In the genomic region with DNA sequence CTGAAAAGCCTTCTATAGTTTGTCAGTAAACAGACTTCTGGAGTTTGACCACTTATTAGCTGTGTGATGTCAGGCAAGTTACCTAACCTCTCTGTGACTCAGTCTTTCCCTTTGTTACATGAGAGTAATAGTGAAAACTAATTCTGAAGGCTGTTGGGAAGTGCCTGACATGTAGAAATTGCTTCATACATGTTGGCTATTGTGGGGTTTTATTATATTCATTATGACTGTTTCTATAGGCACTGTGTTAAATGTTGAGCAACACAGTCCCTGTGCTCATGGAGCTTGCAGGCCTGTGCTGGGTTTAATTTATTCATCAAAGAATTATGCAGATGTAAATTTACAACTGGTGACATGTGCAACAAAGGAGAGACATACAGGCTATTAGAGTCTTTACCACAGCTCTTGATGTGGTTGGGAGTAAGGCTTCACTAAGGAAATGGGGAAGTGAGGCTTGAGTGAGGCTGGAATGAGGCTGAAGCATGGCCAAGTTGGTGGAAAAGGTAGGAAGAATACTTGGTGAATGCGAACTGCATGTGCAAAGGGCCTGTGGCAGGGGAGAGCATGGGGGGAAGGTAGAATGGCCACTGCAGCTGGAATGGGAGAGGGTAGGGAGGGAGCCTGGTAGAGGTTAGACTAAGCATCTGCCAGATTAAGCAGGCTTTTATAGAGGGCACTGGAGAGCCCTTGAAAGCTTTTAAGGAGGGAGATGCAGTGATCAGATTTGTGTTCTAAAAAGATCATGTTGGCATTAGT, we compare ENCODE assay signal across 12 cellular contexts.
A peak's percentile ranks its signal among the peaks of the same experiment; 100 is the strongest.
DNase-seq lines count a peak whose midpoint lies in the region; ATAC-seq and TF ChIP-seq lines count a peak whose summit lies in the region.
"Had no signal": no experiment of that assay in that cellular context is flagged by ENCODE, and none has a peak within 500 bp of the region (broad histone marks: within the 10 kb centered on the region; RNA-seq: fewer than 3 reads in every experiment).

No MANE protein-coding gene starts in this region.

- no peaks in the 10 kb centered on the region for H3K36me3 Mint-ChIP-seq in MCF 10A (ENCODE audit: insufficient read depth, unreplicated experiment)

- no peaks in the 10 kb centered on the region for H3K27me3 Mint-ChIP-seq in MCF 10A (ENCODE audit: insufficient read depth, unreplicated experiment)

- no peak for ATAC-seq in PC-3

- H3K4me1 Mint-ChIP-seq in MCF 10A (ENCODE audit: insufficient read depth, unreplicated experiment) = no peaks in the 10 kb centered on the region

- 90% methylated on average over 1 of the region's 1 CpG for WGBS in mammary epithelial cell (ENCODE audit: low coverage, missing lambda C conversion rate)
- whole genome bisulfite sequencing in thymus = 79% methylated on average over 1 of the region's 1 CpG

- in situ Hi-C loops in mammary epithelial cell (cut with MboI; ENCODE audit: low sequenced_read_pairs in 2 of 2) = no loop called here

- H3K79me2 ChIP-seq in PC-3 (ENCODE audit: low read length) = peaks cover 48% of the 10 kb centered on the region
- peaks cover 70% of the 10 kb centered on the region for H3K79me2 ChIP-seq in mammary epithelial cell (ENCODE audit: insufficient read depth, low read length)

- 0 out of 2 replicates have a peak overlapping the region, but pooled peaks have one; percentile 30 for H3K4me2 ChIP-seq in PC-3 (ENCODE audit: low read length)
- no peak overlapping the region for H3K4me2 ChIP-seq in mammary epithelial cell (ENCODE audit: insufficient read depth, low read depth, low read length)
- H3K4me2 ChIP-seq: KMS-11 had no signal

- no peak overlapping the region for H3K4me3 Mint-ChIP-seq in MCF 10A (ENCODE audit: unreplicated experiment)

- no peaks in the 10 kb centered on the region for H3K9me2 ChIP-seq in PC-3 (replicated peaks; ENCODE audit: low read length)

- DNase-seq in MCF 10A (ENCODE audit: unreplicated experiment) (peak; percentile 57), breast epithelium (ENCODE audit: low spot score in 2 of 2) (no peak), PC-3 (peak; percentile 53), mammary epithelial cell (peak; percentile 73), BE2C (no peak), dorsolateral prefrontal cortex (no peak), HuH-7.5 (ENCODE audit: low spot score) (no peak)
- DNase-seq: transverse colon had no signal

- intact Hi-C loops in MCF 10A (cut with micrococcal nuclease) (no loop called here), breast epithelium (cut with DNase I; ENCODE audit: low total_unique reads) (no loop called here), PC-3 (cut with micrococcal nuclease) (no loop called here), mammary epithelial cell (cut with micrococcal nuclease) (no loop called here), dorsolateral prefrontal cortex (cut with DNase I) (no loop called here)

- H3K27ac ChIP-seq in breast epithelium (no peak overlapping the region), PC-3 (ENCODE audit: low read length) (0 out of 2 replicates have a peak overlapping the region, but pooled peaks have one; percentile 19), mammary epithelial cell (ENCODE audit: insufficient read depth, low read depth, low read length) (no peak overlapping the region), thymus (ENCODE audit: low read depth) (peak overlapping the region; percentile 25), dorsolateral prefrontal cortex (no peak overlapping the region)
- H3K27ac ChIP-seq: C4-2B, KMS-11, right atrium auricular region, transverse colon had no signal

- no peaks in the 10 kb centered on the region for H3K9me3 Mint-ChIP-seq in MCF 10A (ENCODE audit: unreplicated experiment)

- CTCF ChIA-PET in MCF 10A (lab: Yijun Ruan, JAX) (no interaction called here), PC-3 (lab: Charles Lee) (no interaction called here), mammary epithelial cell (lab: Charles Lee; ENCODE audit: low non-redundant PET) (no interaction called here)

- H3K27ac Mint-ChIP-seq in MCF 10A (ENCODE audit: low read depth, unreplicated experiment) = no peak overlapping the region

- POLR2A ChIA-PET in MCF 10A (lab: Yijun Ruan, JAX) (interaction anchor here (1.2 kb wide), 1 partner anchor 9 kb away, joined by 3 read pairs; no protein-coding TSS in a partner anchor), PC-3 (lab: Charles Lee; ENCODE audit: unreplicated experiment) (no interaction called here)

- H3K27me3 ChIP-seq in breast epithelium (no peaks in the 10 kb centered on the region), PC-3 (ENCODE audit: low read length) (no peaks in the 10 kb centered on the region), mammary epithelial cell (ENCODE audit: insufficient read depth, low read length) (no peaks in the 10 kb centered on the region), thymus (ENCODE audit: control insufficient read depth, insufficient read depth) (no peaks in the 10 kb centered on the region), BE2C (peaks cover 5% of the 10 kb centered on the region; the same call in 1 of the 2 replicates), dorsolateral prefrontal cortex (peaks cover 0 to 46% (median 6%) of the 10 kb centered on the region in 45 donors)
- H3K27me3 ChIP-seq: right atrium auricular region, transverse colon had no signal

- H3K9ac ChIP-seq in PC-3 (ENCODE audit: low read length) (no peak overlapping the region), mammary epithelial cell (ENCODE audit: insufficient read depth, low read length) (no peak overlapping the region)
- H3K9ac ChIP-seq: KMS-11 had no signal

- no peak overlapping the region for H3K4me3 ChIP-seq in breast epithelium
- H3K4me3 ChIP-seq in PC-3 (ENCODE audit: low read length) = no peak overlapping the region
- H3K4me3 ChIP-seq in mammary epithelial cell (replicated peaks in 1 of 3; ENCODE audit: insufficient read depth in 1 of 3, low read depth in 2 of 3, low read length in 3 of 3) = no peak overlapping the region
- H3K4me3 ChIP-seq in thymus (ENCODE audit: low read length) = no peak overlapping the region
- no peak overlapping the region for H3K4me3 ChIP-seq in BE2C (ENCODE audit: low read depth, low read length)
- H3K4me3 ChIP-seq in dorsolateral prefrontal cortex = no peak overlapping the region
- H3K4me3 ChIP-seq: right atrium auricular region, transverse colon had no signal

- dilution Hi-C loops in mammary epithelial cell (cut with HindIII; ENCODE audit: low sequenced_read_pairs) = loop anchor here (5.0 kb wide), 1 partner anchor 73 kb away; no protein-coding TSS in a partner anchor

- H3F3A ChIP-seq in PC-3 (ENCODE audit: low read length, unreplicated experiment) = no peaks in the 10 kb centered on the region

- TF ChIP-seq CTCF in MCF 10A (IDR thresholded peaks at IDR 0.05; ENCODE audit: unreplicated experiment) = no peak
- TF ChIP-seq CTCF in breast epithelium (IDR thresholded peaks at IDR 0.05) = no peak
- no peak for TF ChIP-seq CTCF in PC-3 (conservative IDR thresholded peaks at IDR 0.05; ENCODE audit: low read depth, low read length)
- no peak for TF ChIP-seq CTCF in mammary epithelial cell (conservative IDR thresholded peaks at IDR 0.05 in 1 of 2, IDR thresholded peaks at IDR 0.05 in 1 of 2; ENCODE audit: extremely low read depth in 1 of 2, insufficient read depth in 1 of 2, low read depth in 1 of 2, low read length in 2 of 2)
- TF ChIP-seq CTCF in BE2C (IDR thresholded peaks at IDR 0.05; ENCODE audit: low read depth, low read length) = no peak
- no peak for TF ChIP-seq CTCF in dorsolateral prefrontal cortex (IDR thresholded peaks at IDR 0.05 in 54 of 56, conservative IDR thresholded peaks at IDR 0.05 in 2 of 56; ENCODE audit: low read depth in 1 of 56, partially characterized antibody in 56 of 56)

- no TSS peak for BruUV-seq in MCF 10A (replicated peaks; lab: Mats Ljungman, UMichigan)
- no TSS peak for BruUV-seq in PC-3 (replicated peaks; lab: Mats Ljungman, UMichigan)
- BruUV-seq in mammary epithelial cell (replicated peaks; lab: Mats Ljungman, UMichigan) = no TSS peak

- TF ChIP-seq POLR2A in breast epithelium (IDR thresholded peaks at IDR 0.05) = no peak

- no peak overlapping the region for H2AFZ ChIP-seq in PC-3 (ENCODE audit: low read length)
- no peak overlapping the region for H2AFZ ChIP-seq in mammary epithelial cell (ENCODE audit: low read depth, low read length)

- H4K20me1 ChIP-seq in PC-3 (ENCODE audit: low read length) = no peaks in the 10 kb centered on the region
- no peaks in the 10 kb centered on the region for H4K20me1 ChIP-seq in mammary epithelial cell (ENCODE audit: insufficient read depth, low read length)

- no peaks in the 10 kb centered on the region for H3K9me3 ChIP-seq in breast epithelium
- H3K9me3 ChIP-seq in PC-3 (ENCODE audit: low read length) = no peaks in the 10 kb centered on the region
- no peaks in the 10 kb centered on the region for H3K9me3 ChIP-seq in mammary epithelial cell (replicated peaks; ENCODE audit: insufficient read depth, low read length)
- no peaks in the 10 kb centered on the region for H3K9me3 ChIP-seq in thymus (ENCODE audit: control insufficient read depth)
- no peaks in the 10 kb centered on the region for H3K9me3 ChIP-seq in BE2C
- H3K9me3 ChIP-seq: right atrium auricular region, transverse colon had no signal

- no peaks in the 10 kb centered on the region for H3K4me1 ChIP-seq in breast epithelium
- H3K4me1 ChIP-seq in PC-3 (ENCODE audit: insufficient read depth, low read length) = peaks cover 44% of the 10 kb centered on the region
- H3K4me1 ChIP-seq in mammary epithelial cell (ENCODE audit: insufficient read depth, low read length) = peaks cover 17% of the 10 kb centered on the region
- H3K4me1 ChIP-seq in thymus (ENCODE audit: control insufficient read depth, insufficient read depth, low read length) = peaks cover 53% of the 10 kb centered on the region
- H3K4me1 ChIP-seq in BE2C = no peaks in the 10 kb centered on the region
- H3K4me1 ChIP-seq: right atrium auricular region, transverse colon had no signal

- no peaks in the 10 kb centered on the region for H3K36me3 ChIP-seq in breast epithelium
- H3K36me3 ChIP-seq in PC-3 (ENCODE audit: low read depth, low read length) = no peaks in the 10 kb centered on the region
- no peaks in the 10 kb centered on the region for H3K36me3 ChIP-seq in mammary epithelial cell (ENCODE audit: insufficient read depth, low read length)
- H3K36me3 ChIP-seq in thymus (ENCODE audit: control insufficient read depth, insufficient read depth) = peaks cover 5% of the 10 kb centered on the region
- H3K36me3 ChIP-seq in BE2C = no peaks in the 10 kb centered on the region
- H3K36me3 ChIP-seq: right atrium auricular region, transverse colon had no signal

Comparison
In these comparisons a context has a peak if more than half of its experiments do, and no peak if none do; other contexts are left out.
1. DNase-seq: peak in MCF 10A (single experiment), PC-3 (single experiment) and mammary epithelial cell (single experiment); none in breast epithelium (0 of 2), BE2C (single experiment), dorsolateral prefrontal cortex (0 of 10) and HuH-7.5 (single experiment).
2. H3K27ac ChIP-seq: peak in PC-3 (single experiment) and thymus (single experiment); none in breast epithelium (0 of 2), mammary epithelial cell (single experiment) and dorsolateral prefrontal cortex (0 of 59).